ENCODE assay signal across 7 cellular contexts in genomic region chr22:46516112-46516487, GRCh38. TPM values are rescaled to one million over a fixed set of nuclear protein-coding genes. Genes with fewer than 3 reads are reported as not detected.
DNase-seq lines count a peak whose midpoint lies in the region; ATAC-seq and TF ChIP-seq lines count a peak whose summit lies in the region.
"Not testable (repeated sequence)": the region's sequence is repeated elsewhere in the genome, so short reads cannot be mapped to it uniquely, and the experiment has no call there.
"Had no signal": no experiment of that assay in that cellular context is flagged by ENCODE, and none has a peak within 500 bp of the region (broad histone marks: within the 10 kb centered on the region; RNA-seq: fewer than 3 reads in every experiment).

No MANE protein-coding gene starts in this region.

- not testable (repeated sequence) for H3K36me3 ChIP-seq in HEK293 (ENCODE audit: control insufficient read depth in 2 of 2, insufficient read depth in 1 of 2, low read length in 2 of 2); PC-9 (ENCODE audit: low read depth)
- peaks cover 13% of the 10 kb centered on the region for H3K36me3 ChIP-seq in RWPE2 (ENCODE audit: low read depth)

- not testable (repeated sequence) for H2AFZ ChIP-seq in PC-9

- POLR2A ChIA-PET in HEK293 (lab: Yijun Ruan, JAX); PC-9 (lab: Charles Lee; ENCODE audit: unreplicated experiment); RWPE1 (lab: Yijun Ruan, JAX; ENCODE audit: low non-redundant PET): not testable (repeated sequence)

- not testable (repeated sequence) for H4K20me1 ChIP-seq in PC-9 (ENCODE audit: insufficient read depth)

- not testable (repeated sequence) for TF ChIP-seq CTCF in HEK293 (tag by site-specific recombination; IDR thresholded peaks at IDR 0.05); PC-9 (conservative IDR thresholded peaks at IDR 0.05); RWPE1 (conservative IDR thresholded peaks at IDR 0.05; ENCODE audit: low read depth); RWPE2 (IDR thresholded peaks at IDR 0.05; ENCODE audit: poor library complexity, severe bottlenecking); foreskin keratinocyte (conservative IDR thresholded peaks at IDR 0.05)

- peaks cover 40% of the 10 kb centered on the region; the same call in 1 of the 2 replicates for H3K79me2 ChIP-seq in PC-9 (ENCODE audit: low read depth)

- not testable (repeated sequence) for H3K27me3 ChIP-seq in PC-9 (ENCODE audit: insufficient read depth, low read depth); RWPE2 (ENCODE audit: insufficient read depth, poor library complexity, severe bottlenecking); foreskin keratinocyte

- H3K9me3 ChIP-seq in HEK293 (ENCODE audit: control insufficient read depth, insufficient read depth, low read depth, low read length); PC-9 (ENCODE audit: insufficient read depth, low read depth); RWPE2 (ENCODE audit: severe bottlenecking): not testable (repeated sequence)

- ATAC-seq in RWPE2 (ENCODE audit: low read depth); foreskin keratinocyte: not testable (repeated sequence)

- H3K27ac ChIP-seq in HEK293 (ENCODE audit: extremely low read depth, low read depth, low read length), result not testable (repeated sequence)
- H3K27ac ChIP-seq in PC-9 (peak overlapping the region; percentile 75; the same call in 1 of the 2 replicates), RWPE1 (peak overlapping the region; percentile 62), RWPE2 (ENCODE audit: poor library complexity, severe bottlenecking) (peak overlapping the region; percentile 94), epithelial cell of prostate (peak overlapping the region; percentile 84), foreskin keratinocyte (peak overlapping the region; percentile 91)

- CTCF ChIA-PET in HEK293 (lab: Yijun Ruan, JAX), result interaction anchor here (0.6 to 1.1 kb wide), 2 partner anchors 26 to 148 kb away, joined by 3 to 4 read pairs; no protein-coding TSS in a partner anchor
- CTCF ChIA-PET in PC-9 (lab: Charles Lee); RWPE1 (lab: Yijun Ruan, JAX): not testable (repeated sequence)

- not testable (repeated sequence) for BruUV-seq in PC-9 (replicated peaks; lab: Mats Ljungman, UMichigan)

- H3K9me2 ChIP-seq in PC-9 (ENCODE audit: insufficient read depth), result not testable (repeated sequence)

- H3K4me3 ChIP-seq in HEK293 (ENCODE audit: low read depth, low read length); PC-9; RWPE2 (ENCODE audit: severe bottlenecking): not testable (repeated sequence)

- DNase-seq in PC-9; RWPE1 (ENCODE audit: low spot score); RWPE2 (ENCODE audit: low spot score); epithelial cell of prostate (ENCODE audit: low read depth, low spot score); foreskin keratinocyte: not testable (repeated sequence)

- intact Hi-C loops in PC-9 (cut with micrococcal nuclease; ENCODE audit: unreplicated experiment), result not testable (repeated sequence)

- H3F3A ChIP-seq in PC-9 (ENCODE audit: insufficient read depth, low read depth), result peaks cover 21% of the 10 kb centered on the region; the same call in 1 of the 2 replicates

- H3K4me1 ChIP-seq in HEK293 (ENCODE audit: control insufficient read depth, insufficient read depth, low read length), result not testable (repeated sequence)
- H3K4me1 ChIP-seq in PC-9 (replicated peaks; ENCODE audit: insufficient read depth) (peaks cover 21% of the 10 kb centered on the region), RWPE2 (ENCODE audit: insufficient read depth, poor library complexity, severe bottlenecking) (peaks cover 27% of the 10 kb centered on the region), foreskin keratinocyte (peaks cover 17% of the 10 kb centered on the region)

- not testable (repeated sequence) for H3K4me2 ChIP-seq in PC-9

TF ChIP-seq in HEK293, 187 proteins besides CTCF, POLR2A, EP300 and RAD21:
- TF ChIP-seq ZNF146 (tag by site-specific recombination; IDR thresholded peaks at IDR 0.05) (peak; percentile 98), ZNF280D (tag by site-specific recombination; IDR thresholded peaks at IDR 0.05) (0 out of 2 replicates have a peak, but pooled peaks have one; percentile 40)

RNA-seq across cellular contexts. Expression of gene CELSR1, which starts 21.3 kb away (rescaled TPM):
- total RNA-seq in PC-9 (2021), result 37.6 and 55.4 TPM in 2 replicates
- 19.2 and 24.9 TPM in 2 replicates for total RNA-seq in foreskin keratinocyte
- polyA plus RNA-seq in foreskin keratinocyte, result 9.8 and 13.1 TPM in 2 replicates
- polyA plus RNA-seq: CD14-positive monocyte had no signal
